In the genomic region with DNA sequence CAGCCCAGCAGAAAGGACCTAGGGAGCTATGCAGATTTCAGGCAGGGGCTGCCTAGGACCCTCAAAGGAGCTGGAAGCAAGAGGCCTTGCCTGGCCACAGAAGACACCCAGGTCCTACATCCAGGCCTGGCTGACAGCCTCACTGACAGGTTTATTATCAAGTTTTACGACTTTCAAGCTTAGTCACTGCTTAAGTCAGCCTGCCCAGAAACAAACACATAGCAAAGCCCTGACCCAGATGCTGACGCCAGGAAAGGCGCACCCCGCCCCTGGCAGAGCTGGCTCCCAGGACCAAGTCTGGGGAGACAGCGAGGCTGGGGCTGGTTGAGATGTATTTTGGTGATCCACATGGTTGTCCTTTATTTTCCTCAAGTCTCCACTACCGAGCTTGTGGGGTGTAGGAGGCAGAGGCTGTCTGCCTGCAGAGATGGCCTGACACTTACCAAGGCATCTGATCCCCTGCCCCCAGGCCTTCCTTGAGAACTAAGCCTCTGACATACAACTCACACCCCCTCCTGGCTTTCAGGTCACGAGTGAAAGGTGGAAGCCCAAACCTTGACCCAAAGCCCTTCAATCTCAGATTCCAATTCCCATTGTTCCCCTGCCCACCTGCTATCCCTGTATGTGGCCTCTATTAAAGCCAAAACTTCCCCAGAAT, we compare ENCODE assay signal across 10 cellular contexts.
DNase-seq lines count a peak whose midpoint lies in the region; ATAC-seq and TF ChIP-seq lines count a peak whose summit lies in the region.
"Had no signal": no experiment of that assay in that cellular context is flagged by ENCODE, and none has a peak within 500 bp of the region (broad histone marks: within the 10 kb centered on the region; RNA-seq: fewer than 3 reads in every experiment).

No MANE protein-coding gene starts in this region.

- H4K20me1 ChIP-seq in Karpas-422 (ENCODE audit: insufficient read depth, low read depth, low read length): no peaks in the 10 kb centered on the region
- H4K20me1 ChIP-seq: BLaER1 treated with 17β-estradiol and CSF1 and Interleukin-3, amounts not matched to agents 10 nM and 100 nM had no signal

- no peak overlapping the region for H3K27ac Mint-ChIP-seq in activated naive CD4-positive, alpha-beta T cell treated with anti-CD3 and anti-CD28 coated beads for 36 hours

- H3K4me1 Mint-ChIP-seq in activated naive CD4-positive, alpha-beta T cell treated with anti-CD3 and anti-CD28 coated beads for 36 hours (ENCODE audit: low read depth): no peaks in the 10 kb centered on the region

- ATAC-seq in left cardiac atrium (peak; percentile 41 to 86), aorta (ENCODE audit: low FRiP score) (peak; percentile 92)

- no peak overlapping the region for H2AFZ ChIP-seq in Karpas-422 (ENCODE audit: low read length)

- no peak overlapping the region for H3K4me3 ChIP-seq in ascending aorta
- H3K4me3 ChIP-seq in aorta (ENCODE audit: low read length in 2 of 2): no peak overlapping the region
- no peak overlapping the region for H3K4me3 ChIP-seq in Karpas-422 (ENCODE audit: low read length)
- H3K4me3 ChIP-seq: BLaER1 treated with 17β-estradiol and CSF1 and Interleukin-3, amounts not matched to agents 10 nM and 100 nM had no signal

- no peak overlapping the region for H3K4me2 ChIP-seq in Karpas-422 (ENCODE audit: low read depth, low read length, poor library complexity, severe bottlenecking)
- H3K4me2 ChIP-seq: BLaER1 treated with 17β-estradiol and CSF1 and Interleukin-3, amounts not matched to agents 10 nM and 100 nM had no signal

- CTCF ChIA-PET in activated naive CD4-positive, alpha-beta T cell treated with anti-CD3 and anti-CD28 coated beads for 36 hours (lab: Charles Lee): interaction anchor here (1.2 to 1.4 kb wide), 2 partner anchors 19 to 246 kb away, joined by 3 to 4 read pairs; no protein-coding TSS in a partner anchor

- H3K9ac ChIP-seq in Karpas-422 (ENCODE audit: low read length): no peak overlapping the region
- H3K9ac ChIP-seq: BLaER1 treated with 17β-estradiol and CSF1 and Interleukin-3, amounts not matched to agents 10 nM and 100 nM had no signal

- peak overlapping the region; percentile 83 to 85 for H3K27ac ChIP-seq in ascending aorta
- peak overlapping the region in 1 of 2 donors; percentile 10 for H3K27ac ChIP-seq in aorta (ENCODE audit: low read depth in 1 of 2, low read length in 2 of 2)
- H3K27ac ChIP-seq in Karpas-422 (ENCODE audit: low read length): no peak overlapping the region
- H3K27ac ChIP-seq: BLaER1 treated with 17β-estradiol and CSF1 and Interleukin-3, amounts not matched to agents 10 nM and 100 nM had no signal

- intact Hi-C loops in left cardiac atrium (cut with DNase I): no loop called here
- intact Hi-C loops in cardiac septum (cut with DNase I): no loop called here
- intact Hi-C loops in ascending aorta (cut with DNase I): loop anchor here (1.0 kb wide), 1 partner anchor 19 kb away; no protein-coding TSS in a partner anchor
- intact Hi-C loops in aorta (cut with DNase I): no loop called here
- intact Hi-C loops in activated naive CD4-positive, alpha-beta T cell treated with anti-CD3 and anti-CD28 coated beads for 36 hours (cut with micrococcal nuclease): no loop called here

- H3K4me3 Mint-ChIP-seq in activated naive CD4-positive, alpha-beta T cell treated with anti-CD3 and anti-CD28 coated beads for 36 hours: no peak overlapping the region

- peaks cover 4% of the 10 kb centered on the region for H3K27me3 Mint-ChIP-seq in activated naive CD4-positive, alpha-beta T cell treated with anti-CD3 and anti-CD28 coated beads for 36 hours (ENCODE audit: low read depth)

- H3K9me2 ChIP-seq in Karpas-422 (replicated peaks; ENCODE audit: insufficient read depth, low read length): no peaks in the 10 kb centered on the region

- H3K9me3 ChIP-seq in ascending aorta (no peaks in the 10 kb centered on the region), aorta (ENCODE audit: control insufficient read depth, low read length) (no peaks in the 10 kb centered on the region), Karpas-422 (ENCODE audit: low read length) (no peaks in the 10 kb centered on the region)

- no peaks in the 10 kb centered on the region for H3K79me2 ChIP-seq in Karpas-422 (ENCODE audit: low read length)

- H3K9me3 Mint-ChIP-seq in activated naive CD4-positive, alpha-beta T cell treated with anti-CD3 and anti-CD28 coated beads for 36 hours: peaks cover 6% of the 10 kb centered on the region

- WGBS in aorta, 2 donors: 5 to 8% methylated on average over 7 of the region's 7 CpGs

- DNase-seq in left cardiac atrium (peak; percentile 23), cardiac septum (ENCODE audit: low spot score) (no peak), ascending aorta (ENCODE audit: low spot score in 2 of 2) (peak; percentile 48 to 92), left kidney (ENCODE audit: low read depth, low spot score) (peak; percentile 93), aorta (peak; percentile 85 to 93), Karpas-422 (no peak)
- DNase-seq in activated CD4-positive, CD25-positive, alpha-beta regulatory T cell treated with anti-CD3 and anti-CD28 coated beads, Interleukin-2, amount 50 U/mL, for 72 hours: no peak
- DNase-seq in activated naive CD4-positive, alpha-beta T cell treated with anti-CD3 and anti-CD28 coated beads for 36 hours: no peak
- DNase-seq: activated gamma-delta T cell treated with Interleukin-2 at 50 U/mL for 16 hours had no signal

- no peaks in the 10 kb centered on the region for H3K36me3 Mint-ChIP-seq in activated naive CD4-positive, alpha-beta T cell treated with anti-CD3 and anti-CD28 coated beads for 36 hours (ENCODE audit: low read depth)

- no peaks in the 10 kb centered on the region for H3K27me3 ChIP-seq in ascending aorta
- H3K27me3 ChIP-seq in aorta (ENCODE audit: control insufficient read depth in 1 of 2, insufficient read depth in 2 of 2, low read length in 1 of 2): no peaks in the 10 kb centered on the region
- peaks cover 2% of the 10 kb centered on the region; the same call in 1 of the 2 replicates for H3K27me3 ChIP-seq in Karpas-422 (ENCODE audit: low read length)
- H3K27me3 ChIP-seq: BLaER1 treated with 17β-estradiol and CSF1 and Interleukin-3, amounts not matched to agents 10 nM and 100 nM had no signal

- H3K36me3 ChIP-seq in ascending aorta (no peaks in the 10 kb centered on the region), aorta (ENCODE audit: control insufficient read depth in 1 of 2, insufficient read depth in 2 of 2, low read length in 1 of 2) (no peaks in the 10 kb centered on the region), Karpas-422 (ENCODE audit: insufficient read depth, low read length) (no peaks in the 10 kb centered on the region)
- H3K36me3 ChIP-seq: BLaER1 treated with 17β-estradiol and CSF1 and Interleukin-3, amounts not matched to agents 10 nM and 100 nM had no signal

- no peak for TF ChIP-seq CTCF in ascending aorta (IDR thresholded peaks at IDR 0.05)

- H3K4me1 ChIP-seq in ascending aorta (peaks cover 3 to 20% of the 10 kb centered on the region in 2 donors), aorta (ENCODE audit: control insufficient read depth in 1 of 2, insufficient read depth in 2 of 2, low read length in 2 of 2) (no peaks in the 10 kb centered on the region), Karpas-422 (ENCODE audit: low read length) (no peaks in the 10 kb centered on the region)

Comparison
In these comparisons a context has a peak if more than half of its experiments do, and no peak if none do; other contexts are left out.
1. DNase-seq: peak in left cardiac atrium (single experiment), ascending aorta (2 of 2), left kidney (single experiment) and aorta (2 of 2); none in cardiac septum (single experiment), Karpas-422 (single experiment), activated CD4-positive, CD25-positive, alpha-beta regulatory T cell treated with anti-CD3 and anti-CD28 coated beads, Interleukin-2, amount 50 U/mL, for 72 hours (single experiment) and activated naive CD4-positive, alpha-beta T cell treated with anti-CD3 and anti-CD28 coated beads for 36 hours (single experiment).